Comparison of ENCODE assay signal across 8 cellular contexts in genomic region chr3:128805771-128806170, GRCh38.
DNase-seq lines count a peak whose midpoint lies in the region; ATAC-seq, FAIRE-seq and TF ChIP-seq lines count a peak whose summit lies in the region.

No MANE protein-coding gene starts in this region.

- intact Hi-C loops in GM12878 (cut with micrococcal nuclease; ENCODE audit: unreplicated experiment): loop anchor here (2.0 kb wide), 2 partner anchors 79 to 125 kb away; partner anchors contain the start of gene RAB7A
- intact Hi-C loops in natural killer cell (cut with micrococcal nuclease): loop anchor here (2.0 kb wide), 1 partner anchor 125 kb away; no protein-coding TSS in a partner anchor
- intact Hi-C loops in testis (cut with DNase I; ENCODE audit: low total_unique reads): no loop called here

- H3K27ac ChIP-seq in GM12878 (ENCODE audit: control insufficient read depth, insufficient read depth) (peak overlapping the region; percentile 60), testis (peak overlapping the region in 1 of 2 donors; percentile 39)

- no peaks in the 10 kb centered on the region for H4K20me1 ChIP-seq in GM12878 (ENCODE audit: control insufficient read depth, insufficient read depth)

- H2AFZ ChIP-seq in GM12878 (ENCODE audit: control insufficient read depth, low read depth, low read length): no peak overlapping the region

- TF ChIP-seq RAD21 in GM12878 (IDR thresholded peaks at IDR 0.05; ENCODE audit: insufficient read depth, low read depth, low read length): no peak

- peak overlapping the region; percentile 89 to 95 for H3K27ac Mint-ChIP-seq in natural killer cell
- no peak overlapping the region for H3K27ac Mint-ChIP-seq in glutamatergic neuron (ENCODE audit: unreplicated experiment)

- POLR2A ChIA-PET in GM12878 (lab: Charles Lee): no interaction called here

- H3K4me1 ChIP-seq in GM12878 (ENCODE audit: control insufficient read depth, insufficient read depth, low read length) (peaks cover 22% of the 10 kb centered on the region), testis (peaks cover 23% of the 10 kb centered on the region)

- FAIRE-seq in GM12878 (lab: Jason Lieb, UNC): no peak

- peak; percentile 44 for DNase-seq in EH (ENCODE audit: low read depth)
- DNase-seq in NCI-H226: peak; percentile 23
- DNase-seq in GM12878 (ENCODE audit: low read depth, low spot score): no peak
- DNase-seq in natural killer cell: no peak
- DNase-seq in glutamatergic neuron: no peak
- DNase-seq in testis: no peak

- H3K9me3 Mint-ChIP-seq in natural killer cell (no peaks in the 10 kb centered on the region), glutamatergic neuron (ENCODE audit: unreplicated experiment) (peaks cover 3% of the 10 kb centered on the region)

- RAD21 ChIA-PET in GM12878 (lab: Charles Lee; ENCODE audit: unreplicated experiment): no interaction called here

- in situ Hi-C loops in GM12878 (cut with MboI): no loop called here

- H3K4me2 ChIP-seq in GM12878 (ENCODE audit: control insufficient read depth, insufficient read depth): no peak overlapping the region

- no peak overlapping the region for H3K9ac ChIP-seq in GM12878 (ENCODE audit: control insufficient read depth, insufficient read depth, low read length)

- peaks cover 40 to 48% of the 10 kb centered on the region in 2 donors for H3K4me1 Mint-ChIP-seq in natural killer cell
- H3K4me1 Mint-ChIP-seq in glutamatergic neuron (ENCODE audit: low read depth, unreplicated experiment): peaks cover 42% of the 10 kb centered on the region

- H3K4me3 ChIP-seq in GM12878 (no peak overlapping the region), testis (no peak overlapping the region)

- TF ChIP-seq POLR2A in GM12878 (IDR thresholded peaks at IDR 0.05; ENCODE audit: low read depth, low read length): no peak
- no peak for TF ChIP-seq POLR2A in testis (IDR thresholded peaks at IDR 0.05)

- peak overlapping the region; percentile 6 for H3K4me3 Mint-ChIP-seq in natural killer cell
- no peak overlapping the region for H3K4me3 Mint-ChIP-seq in glutamatergic neuron (ENCODE audit: unreplicated experiment)

- peaks cover 7 to 14% of the 10 kb centered on the region in 2 experiments for H3K36me3 ChIP-seq in GM12878 (ENCODE audit: control insufficient read depth in 2 of 2, insufficient read depth in 2 of 2, low read length in 1 of 2)
- H3K36me3 ChIP-seq in testis (ENCODE audit: low read depth, missing control alignments): no peaks in the 10 kb centered on the region

- no peak for TF ChIP-seq EP300 in GM12878 (IDR thresholded peaks at IDR 0.05; ENCODE audit: borderline replicate concordance in 1 of 2, control insufficient read depth in 1 of 2, low read depth in 2 of 2, low read length in 2 of 2)

- no TSS peak for BruUV-seq in GM12878 (replicated peaks; lab: Mats Ljungman, UMichigan)

- CTCF ChIA-PET in GM12878 (lab: Yijun Ruan, JAX): interaction anchor here (1.2 to 5.7 kb wide), 3 partner anchors 11 to 188 kb away, joined by 5 to 42 read pairs (median 11); no protein-coding TSS in a partner anchor

- TF ChIP-seq CTCF in GM12878 (IDR thresholded peaks at IDR 0.05 in 2 of 3, conservative IDR thresholded peaks at IDR 0.05 in 1 of 3; ENCODE audit: control insufficient read depth in 2 of 3, extremely low read depth in 1 of 3, insufficient read depth in 1 of 3, low read depth in 3 of 3, low read length in 3 of 3) (no peak), natural killer cell (IDR thresholded peaks at IDR 0.05) (no peak), glutamatergic neuron (IDR thresholded peaks at IDR 0.05; ENCODE audit: partially characterized antibody, unreplicated experiment) (no peak), testis (IDR thresholded peaks at IDR 0.05) (no peak)

- no peak for ATAC-seq in GM12878
- ATAC-seq in natural killer cell: peak in 1 of 3 donors; percentile 36
- ATAC-seq in HG03025 (IDR thresholded peaks at IDR 0.05; ENCODE audit: low FRiP score, unreplicated experiment): no peak
- ATAC-seq in HG03108 (IDR thresholded peaks at IDR 0.05; ENCODE audit: unreplicated experiment): no peak

- 46% methylated on average over 4 of the region's 4 CpGs for WGBS in GM12878 (ENCODE audit: insufficient coverage, insufficient replicate concordance, low lambda C conversion rate, missing lambda C conversion rate)
- 86 to 89% methylated on average over 4 of the region's 4 CpGs for WGBS in testis, 2 donors

- H3K36me3 Mint-ChIP-seq in natural killer cell: peaks cover 8% of the 10 kb centered on the region
- H3K36me3 Mint-ChIP-seq in glutamatergic neuron (ENCODE audit: unreplicated experiment): no peaks in the 10 kb centered on the region

- no peaks in the 10 kb centered on the region for H3K27me3 ChIP-seq in GM12878 (replicated peaks in 1 of 2; ENCODE audit: control insufficient read depth in 2 of 2, insufficient read depth in 2 of 2, low read length in 1 of 2)
- H3K27me3 ChIP-seq in testis: no peaks in the 10 kb centered on the region

- H3K27me3 Mint-ChIP-seq in natural killer cell (ENCODE audit: low read depth in 2 of 2): no peaks in the 10 kb centered on the region
- H3K27me3 Mint-ChIP-seq in glutamatergic neuron (ENCODE audit: unreplicated experiment): peaks cover 8% of the 10 kb centered on the region

- SMC1A ChIA-PET in GM12878 (lab: Charles Lee; ENCODE audit: uncharacterized antibody, unreplicated experiment): interaction anchor here (0.9 kb wide), 1 partner anchor 43 kb away, joined by 3 read pairs; no protein-coding TSS in a partner anchor

- H3K79me2 ChIP-seq in GM12878 (ENCODE audit: control insufficient read depth, insufficient read depth, low read length): peaks cover 15% of the 10 kb centered on the region

- H3K9me3 ChIP-seq in GM12878 (replicated peaks; ENCODE audit: control insufficient read depth, insufficient read depth, low read length) (no peaks in the 10 kb centered on the region), testis (no peaks in the 10 kb centered on the region)

TF ChIP-seq in GM12878, 131 proteins besides CTCF, POLR2A, EP300 and RAD21:
- TF ChIP-seq CHD2 (IDR thresholded peaks at IDR 0.05; ENCODE audit: borderline replicate concordance, low read depth, low read length): no peak
- peak; percentile 18; the same call in 1 of the 2 replicates for TF ChIP-seq JUNB (IDR thresholded peaks at IDR 0.05)
- peak; percentile 70; the same call in 1 of the 2 replicates for TF ChIP-seq SPI1 (IDR thresholded peaks at IDR 0.05; ENCODE audit: borderline replicate concordance, insufficient read depth, low read depth, low read length)
- TF ChIP-seq ZNF687 (IDR thresholded peaks at IDR 0.05): no peak

Comparison
In these comparisons a context has a peak if more than half of its experiments do, and no peak if none do; other contexts are left out.
1. DNase-seq: peak in EH (single experiment) and NCI-H226 (single experiment); none in GM12878 (single experiment), natural killer cell (single experiment), glutamatergic neuron (single experiment) and testis (single experiment).